Comparison of ENCODE assay signal across 9 cellular contexts in the genomic region with DNA sequence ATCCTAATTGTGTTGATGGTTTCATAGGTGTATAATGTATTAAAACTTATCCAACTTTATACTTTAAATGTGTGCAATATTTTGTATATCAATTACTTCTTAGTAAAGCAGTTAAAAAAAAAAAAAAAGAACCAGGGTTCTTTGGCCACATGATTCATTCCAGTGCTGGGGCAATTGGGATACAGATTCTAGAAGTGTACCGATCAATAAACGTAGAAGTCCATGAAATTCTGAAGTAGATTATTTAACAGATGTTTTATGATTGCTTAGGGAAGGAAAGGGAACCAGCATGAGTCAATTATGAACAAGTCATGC. TPM values are rescaled to one million over a fixed set of nuclear protein-coding genes. Genes with fewer than 3 reads are reported as not detected.
DNase-seq lines count a peak whose midpoint lies in the region; ATAC-seq, FAIRE-seq and TF ChIP-seq lines count a peak whose summit lies in the region.
"Had no signal": no experiment of that assay in that cellular context is flagged by ENCODE, and none has a peak within 500 bp of the region (broad histone marks: within the 10 kb centered on the region; RNA-seq: fewer than 3 reads in every experiment).

No MANE protein-coding gene starts in this region.

- CTCF ChIA-PET in PC-9 (lab: Charles Lee) = interaction anchor here (0.7 kb wide), 1 partner anchor 101 kb away, joined by 3 read pairs; no protein-coding TSS in a partner anchor

- H4K20me1 ChIP-seq in DOHH2 (ENCODE audit: control insufficient read depth, insufficient read depth, low read depth, low read length) (no peaks in the 10 kb centered on the region), PC-9 (ENCODE audit: insufficient read depth) (no peaks in the 10 kb centered on the region)

- no peak for DNase-seq in PC-9
- no peak for DNase-seq in effector memory CD8-positive, alpha-beta T cell
- DNase-seq in urothelium cell line (ENCODE audit: low spot score) = no peak
- no peak for DNase-seq in cortex of kidney (lab: John Stamatoyannopoulos, UW)
- DNase-seq: stimulated activated CD4-positive, alpha-beta T cell treated with anti-CD3 and anti-CD28 coated beads, Interleukin-4, amount 100 ng/mL, for 1 hour had no signal

- H3K36me3 Mint-ChIP-seq in effector memory CD8-positive, alpha-beta T cell (ENCODE audit: insufficient read depth) = peaks cover 15% of the 10 kb centered on the region

- H2AFZ ChIP-seq in PC-9 = no peak overlapping the region

- no peak overlapping the region for H3K9ac ChIP-seq in skeletal muscle tissue (ENCODE audit: low read depth in 1 of 3, low read length in 3 of 3)

- H3F3A ChIP-seq in DOHH2 (ENCODE audit: control insufficient read depth, insufficient read depth) (peaks cover 8% of the 10 kb centered on the region), PC-9 (ENCODE audit: insufficient read depth, low read depth) (peaks cover 4% of the 10 kb centered on the region; the same call in 1 of the 2 replicates)

- H3K27ac ChIP-seq in DOHH2 (ENCODE audit: low read depth, low read length) (peak overlapping the region; percentile 91), PC-9 (peak overlapping the region; percentile 54), skeletal muscle tissue (ENCODE audit: low read depth, low read length) (peak overlapping the region; percentile 57)

- H3K4me3 ChIP-seq in DOHH2 (ENCODE audit: low read length) = peak overlapping the region; percentile 65
- no peak overlapping the region for H3K4me3 ChIP-seq in PC-9
- no peak overlapping the region for H3K4me3 ChIP-seq in skeletal muscle tissue (ENCODE audit: low read length in 3 of 3)

- no peaks in the 10 kb centered on the region for H3K9me3 Mint-ChIP-seq in effector memory CD8-positive, alpha-beta T cell

- POLR2A ChIA-PET in PC-9 (lab: Charles Lee; ENCODE audit: unreplicated experiment) = no interaction called here

- no TSS peak for BruUV-seq in PC-9 (replicated peaks; lab: Mats Ljungman, UMichigan)

- H3K4me2 ChIP-seq in DOHH2 (ENCODE audit: low read length) (peak overlapping the region; percentile 97), PC-9 (0 out of 2 replicates have a peak overlapping the region, but pooled peaks have one; percentile 23)

- peak overlapping the region; percentile 95 to 99 for H3K27ac Mint-ChIP-seq in effector memory CD8-positive, alpha-beta T cell

- H3K79me2 ChIP-seq in DOHH2 (ENCODE audit: control insufficient read depth, low read length) (peaks cover 97% of the 10 kb centered on the region), PC-9 (ENCODE audit: low read depth) (peaks cover 8% of the 10 kb centered on the region; the same call in 1 of the 2 replicates)

- TF ChIP-seq CTCF in DOHH2 (IDR thresholded peaks at IDR 0.05; ENCODE audit: low read depth, low read length, poor library complexity, severe bottlenecking) (no peak), PC-9 (conservative IDR thresholded peaks at IDR 0.05) (no peak)

- no peaks in the 10 kb centered on the region; the same call in 1 of the 2 replicates for H3K9me3 ChIP-seq in DOHH2 (ENCODE audit: control insufficient read depth, insufficient read depth, low read length)
- H3K9me3 ChIP-seq in PC-9 (ENCODE audit: insufficient read depth, low read depth) = no peaks in the 10 kb centered on the region
- H3K9me3 ChIP-seq in skeletal muscle tissue (ENCODE audit: control insufficient read depth in 3 of 3, low read length in 3 of 3) = no peaks in the 10 kb centered on the region

- H3K27me3 Mint-ChIP-seq in effector memory CD8-positive, alpha-beta T cell = no peaks in the 10 kb centered on the region

- H3K9me2 ChIP-seq in DOHH2 (replicated peaks; ENCODE audit: control insufficient read depth, low read length) (no peaks in the 10 kb centered on the region), PC-9 (ENCODE audit: insufficient read depth) (no peaks in the 10 kb centered on the region)

- peaks cover 49 to 74% of the 10 kb centered on the region in 2 donors for H3K4me1 Mint-ChIP-seq in effector memory CD8-positive, alpha-beta T cell (ENCODE audit: low read depth in 2 of 2)

- intact Hi-C loops in PC-9 (cut with micrococcal nuclease; ENCODE audit: unreplicated experiment) = loop anchor here (5.0 kb wide), 1 partner anchor 51 kb away; a partner anchor contains a TSS

- H3K36me3 ChIP-seq in DOHH2 (ENCODE audit: control insufficient read depth, low read length) (peaks cover 6% of the 10 kb centered on the region), PC-9 (ENCODE audit: low read depth) (no peaks in the 10 kb centered on the region), skeletal muscle tissue (ENCODE audit: control insufficient read depth in 3 of 3, insufficient read depth in 3 of 3, low read length in 3 of 3) (no peaks in the 10 kb centered on the region)

- ATAC-seq in effector memory CD8-positive, alpha-beta T cell (replicated peaks) = no peak
- no peak for ATAC-seq in GM19463 (IDR thresholded peaks at IDR 0.05; ENCODE audit: unreplicated experiment)

- peak overlapping the region; percentile 62 to 78 for H3K4me3 Mint-ChIP-seq in effector memory CD8-positive, alpha-beta T cell

- H3K27me3 ChIP-seq in DOHH2 (ENCODE audit: control insufficient read depth, low read length) (no peaks in the 10 kb centered on the region), PC-9 (ENCODE audit: insufficient read depth, low read depth) (no peaks in the 10 kb centered on the region), skeletal muscle tissue (ENCODE audit: control insufficient read depth in 3 of 3, insufficient read depth in 3 of 3, low read length in 3 of 3) (no peaks in the 10 kb centered on the region)
- H3K27me3 ChIP-seq: foreskin keratinocyte had no signal

- peaks cover 39% of the 10 kb centered on the region for H3K4me1 ChIP-seq in DOHH2 (ENCODE audit: control insufficient read depth, low read length)
- peaks cover 14% of the 10 kb centered on the region for H3K4me1 ChIP-seq in PC-9 (replicated peaks; ENCODE audit: insufficient read depth)
- H3K4me1 ChIP-seq in skeletal muscle tissue (ENCODE audit: control insufficient read depth in 3 of 3, insufficient read depth in 3 of 3, low read length in 3 of 3) = peaks cover 20 to 23% (median 21%) of the 10 kb centered on the region in 3 donors

- FAIRE-seq in urothelium cell line (lab: Jason Lieb, UNC) = no peak

RNA-seq across cellular contexts. Expression of a gene that starts 51.0 kb away (rescaled TPM):
- total RNA-seq in PC-9 (2021) (66.7 and 82.8 TPM in 2 replicates), skeletal muscle tissue (38.6 TPM)
